Comparison of ENCODE assay signal across 11 cellular contexts in the genomic region with DNA sequence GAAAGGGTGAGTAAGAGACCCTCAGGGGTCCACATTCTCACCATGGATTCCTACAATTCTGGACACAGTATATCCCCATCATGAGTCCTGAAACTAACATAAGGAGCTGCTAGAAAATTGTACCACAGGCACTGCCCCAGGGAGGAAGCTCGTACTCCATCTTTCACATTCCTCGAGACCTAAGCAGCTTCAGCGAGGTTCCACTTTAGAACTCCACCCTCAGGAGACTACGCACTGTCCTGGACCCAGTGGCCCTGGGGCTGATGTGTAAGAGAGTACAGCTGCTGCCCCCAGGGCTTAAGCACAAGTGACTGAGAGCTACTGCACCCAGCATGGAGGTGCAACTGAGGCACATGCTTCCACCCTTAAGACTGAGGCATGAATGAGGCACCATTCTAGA.
"Had no signal": no experiment of that assay in that cellular context is flagged by ENCODE, and none has a peak within 500 bp of the region (broad histone marks: within the 10 kb centered on the region; RNA-seq: fewer than 3 reads in every experiment).

No MANE protein-coding gene starts in this region.

- DNase-seq: GM23248, GOT3, H7, H9, HCEC 1CT, HFFc6 had no signal

- ATAC-seq: GM23338, HCT116 had no signal

- H2AFZ ChIP-seq: GM23248, GM23338 had no signal

- H3K4me3 ChIP-seq: GM23248, GM23338, HAP-1 had no signal

- H3K27ac ChIP-seq: GM23248 had no signal

- H3K9ac ChIP-seq: GM23248 had no signal

- H3K36me3 ChIP-seq: HAP-1 had no signal

- H3K9me3 ChIP-seq: HAP-1 had no signal

- H3K4me1 ChIP-seq: HAP-1 had no signal

- H3K4me2 ChIP-seq: GM23338 had no signal

- FAIRE-seq: H1, H54 had no signal
